In the genomic region with DNA sequence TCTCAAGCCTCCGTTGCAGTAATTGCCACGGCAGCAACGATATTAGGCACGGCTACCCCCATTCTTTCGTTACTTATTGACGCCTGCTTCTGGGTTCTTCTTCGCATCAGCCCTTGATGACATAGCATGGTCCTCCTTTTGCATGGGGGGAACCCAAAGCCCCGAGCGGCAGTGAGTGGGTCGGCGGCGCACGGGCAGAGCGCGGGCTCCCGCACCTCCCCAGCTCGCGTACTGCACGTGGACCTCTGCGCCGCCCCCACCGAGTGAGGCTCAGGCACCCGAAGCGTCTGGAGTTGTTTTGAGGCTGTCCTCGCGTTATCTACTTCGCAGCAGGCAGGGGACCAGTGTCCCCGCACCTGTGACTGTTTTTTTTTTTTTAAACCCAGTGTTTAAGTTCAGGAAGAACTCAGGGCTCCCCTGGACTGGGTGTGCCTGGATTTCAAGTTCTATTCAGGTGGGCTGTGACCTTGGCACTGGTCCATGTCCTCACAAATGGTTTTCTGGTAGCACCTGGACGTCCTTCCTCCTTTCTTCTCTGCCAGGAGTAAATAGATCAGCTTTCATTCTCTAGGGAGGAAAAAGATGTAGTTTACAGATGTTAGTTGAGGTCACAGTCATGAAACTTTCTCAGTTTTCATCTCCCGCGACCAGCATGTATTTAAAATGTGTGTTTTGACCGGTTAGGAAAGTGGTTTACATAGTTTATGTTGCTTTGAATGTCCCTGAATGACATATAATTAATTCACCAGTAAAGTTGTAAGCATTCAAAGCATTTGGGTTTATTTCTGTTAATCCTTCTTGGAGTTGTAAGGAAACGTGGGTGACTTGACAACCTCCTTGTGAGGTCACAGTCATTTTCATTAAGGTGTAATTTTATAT, we compare ENCODE assay signal across 8 cellular contexts. TPM values are rescaled to one million over a fixed set of nuclear protein-coding genes. Genes with fewer than 3 reads are reported as not detected.
DNase-seq lines count a peak whose midpoint lies in the region; ATAC-seq, FAIRE-seq and TF ChIP-seq lines count a peak whose summit lies in the region.
"Had no signal": no experiment of that assay in that cellular context is flagged by ENCODE, and none has a peak within 500 bp of the region (broad histone marks: within the 10 kb centered on the region; RNA-seq: fewer than 3 reads in every experiment).

No MANE protein-coding gene starts in this region.

- no peak for FAIRE-seq in HTR-8/SVneo (lab: Jason Lieb, UNC)

- H3K27me3 Mint-ChIP-seq in GM23338 (ENCODE audit: insufficient read depth, low read depth, poor library complexity), result peaks cover 46% of the 10 kb centered on the region
- H3K27me3 Mint-ChIP-seq in naive thymus-derived CD8-positive, alpha-beta T cell, result peaks cover 43 to 71% (median 60%) of the 10 kb centered on the region in 5 donors

- H3K4me2 ChIP-seq in GM23338, result peak overlapping the region; percentile 89

- no peaks in the 10 kb centered on the region for H4K20me1 ChIP-seq in GM23338 (replicated peaks; ENCODE audit: insufficient read depth)

- H3K27ac Mint-ChIP-seq in GM23338, result no peak overlapping the region
- peak overlapping the region in 1 of 10 donors; percentile 85 for H3K27ac Mint-ChIP-seq in naive thymus-derived CD8-positive, alpha-beta T cell

- no peak for TF ChIP-seq POLR2A in breast epithelium (IDR thresholded peaks at IDR 0.05)

- no peaks in the 10 kb centered on the region for H3K36me3 ChIP-seq in GM23338 (ENCODE audit: insufficient read depth)
- no peaks in the 10 kb centered on the region for H3K36me3 ChIP-seq in breast epithelium

- H3K9me3 Mint-ChIP-seq in GM23338, result no peaks in the 10 kb centered on the region
- H3K9me3 Mint-ChIP-seq in naive thymus-derived CD8-positive, alpha-beta T cell, result peaks cover 0 to 2% (median 0%) of the 10 kb centered on the region in 9 donors

- H3K9me2 ChIP-seq in GM23338 (ENCODE audit: insufficient read depth), result no peaks in the 10 kb centered on the region

- peak overlapping the region; percentile 100 for H2AFZ ChIP-seq in GM23338

- intact Hi-C loops in breast epithelium (cut with DNase I; ENCODE audit: low total_unique reads) (no loop called here), posterior vena cava (cut with DNase I) (no loop called here)

- no peaks in the 10 kb centered on the region for H3K79me2 ChIP-seq in GM23338 (replicated peaks; ENCODE audit: insufficient read depth)

- H3K27me3 ChIP-seq in GM23338 (ENCODE audit: insufficient read depth), result peaks cover 59% of the 10 kb centered on the region
- peaks cover 4 to 49% of the 10 kb centered on the region in 2 donors for H3K27me3 ChIP-seq in breast epithelium

- no peaks in the 10 kb centered on the region; the same call in 2 of the 3 replicates for H3K36me3 Mint-ChIP-seq in GM23338 (ENCODE audit: low read depth)
- H3K36me3 Mint-ChIP-seq in naive thymus-derived CD8-positive, alpha-beta T cell, result no peaks in the 10 kb centered on the region

- H3F3A ChIP-seq in GM23338 (replicated peaks; ENCODE audit: low read depth), result no peaks in the 10 kb centered on the region

- H3K4me1 ChIP-seq in GM23338 (ENCODE audit: insufficient read depth), result peaks cover 13% of the 10 kb centered on the region; the same call in 1 of the 2 replicates
- H3K4me1 ChIP-seq in breast epithelium, result peaks cover 4% of the 10 kb centered on the region in 2 donors

- H3K9me3 ChIP-seq in breast epithelium, result no peaks in the 10 kb centered on the region

- peak; percentile 52 for DNase-seq in GM23338 (ENCODE audit: low spot score)
- peak; percentile 77 for DNase-seq in NCI-H2171 (lab: John Stamatoyannopoulos, UW)
- DNase-seq in breast epithelium (ENCODE audit: low spot score in 2 of 2), result no peak
- DNase-seq in naive thymus-derived CD8-positive, alpha-beta T cell, result no peak
- DNase-seq in posterior vena cava (ENCODE audit: low spot score), result no peak
- no peak for DNase-seq in HTR-8/SVneo (ENCODE audit: insufficient read length, low spot score)
- DNase-seq in ureter (ENCODE audit: low spot score), result no peak

- POLR2A ChIA-PET in naive thymus-derived CD8-positive, alpha-beta T cell (lab: Charles Lee), result no interaction called here

- peak overlapping the region; percentile 80 for H3K4me3 Mint-ChIP-seq in GM23338
- peak overlapping the region; percentile 65 to 90 (median 78) for H3K4me3 Mint-ChIP-seq in naive thymus-derived CD8-positive, alpha-beta T cell

- H3K4me1 Mint-ChIP-seq in GM23338, result peaks cover 6% of the 10 kb centered on the region; the same call in 1 of the 3 replicates
- H3K4me1 Mint-ChIP-seq in naive thymus-derived CD8-positive, alpha-beta T cell, result peaks cover 9 to 22% (median 13%) of the 10 kb centered on the region in 4 donors

- H3K27ac ChIP-seq in GM23338 (ENCODE audit: low read depth) (no peak overlapping the region), breast epithelium (no peak overlapping the region)

- ATAC-seq in GM23338, result peak; percentile 56
- peak; percentile 35 to 62 for ATAC-seq in naive thymus-derived CD8-positive, alpha-beta T cell

- TF ChIP-seq CTCF in GM23338 (conservative IDR thresholded peaks at IDR 0.05; ENCODE audit: low read depth in 2 of 2) (no peak), breast epithelium (IDR thresholded peaks at IDR 0.05) (no peak)

- H3K4me3 ChIP-seq in GM23338 (peak overlapping the region; percentile 74), breast epithelium (peak overlapping the region; percentile 36 to 76 (median 47))

TF ChIP-seq in GM23338, 12 proteins besides CTCF, POLR2A, EP300 and RAD21:
- TF ChIP-seq EZH2phosphoT487 (IDR thresholded peaks at IDR 0.05; ENCODE audit: unreplicated experiment) (no peak), EZH2 (IDR thresholded peaks at IDR 0.05; ENCODE audit: low read depth, unreplicated experiment) (peak; percentile 45)
- TF ChIP-seq, protein P1, sequence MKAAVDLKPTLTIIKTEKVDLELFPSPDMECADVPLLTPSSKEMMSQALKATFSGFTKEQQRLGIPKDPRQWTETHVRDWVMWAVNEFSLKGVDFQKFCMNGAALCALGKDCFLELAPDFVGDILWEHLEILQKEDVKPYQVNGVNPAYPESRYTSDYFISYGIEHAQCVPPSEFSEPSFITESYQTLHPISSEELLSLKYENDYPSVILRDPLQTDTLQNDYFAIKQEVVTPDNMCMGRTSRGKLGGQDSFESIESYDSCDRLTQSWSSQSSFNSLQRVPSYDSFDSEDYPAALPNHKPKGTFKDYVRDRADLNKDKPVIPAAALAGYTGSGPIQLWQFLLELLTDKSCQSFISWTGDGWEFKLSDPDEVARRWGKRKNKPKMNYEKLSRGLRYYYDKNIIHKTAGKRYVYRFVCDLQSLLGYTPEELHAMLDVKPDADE (IDR thresholded peaks at IDR 0.05), result no peak
- TF ChIP-seq, protein P2, sequence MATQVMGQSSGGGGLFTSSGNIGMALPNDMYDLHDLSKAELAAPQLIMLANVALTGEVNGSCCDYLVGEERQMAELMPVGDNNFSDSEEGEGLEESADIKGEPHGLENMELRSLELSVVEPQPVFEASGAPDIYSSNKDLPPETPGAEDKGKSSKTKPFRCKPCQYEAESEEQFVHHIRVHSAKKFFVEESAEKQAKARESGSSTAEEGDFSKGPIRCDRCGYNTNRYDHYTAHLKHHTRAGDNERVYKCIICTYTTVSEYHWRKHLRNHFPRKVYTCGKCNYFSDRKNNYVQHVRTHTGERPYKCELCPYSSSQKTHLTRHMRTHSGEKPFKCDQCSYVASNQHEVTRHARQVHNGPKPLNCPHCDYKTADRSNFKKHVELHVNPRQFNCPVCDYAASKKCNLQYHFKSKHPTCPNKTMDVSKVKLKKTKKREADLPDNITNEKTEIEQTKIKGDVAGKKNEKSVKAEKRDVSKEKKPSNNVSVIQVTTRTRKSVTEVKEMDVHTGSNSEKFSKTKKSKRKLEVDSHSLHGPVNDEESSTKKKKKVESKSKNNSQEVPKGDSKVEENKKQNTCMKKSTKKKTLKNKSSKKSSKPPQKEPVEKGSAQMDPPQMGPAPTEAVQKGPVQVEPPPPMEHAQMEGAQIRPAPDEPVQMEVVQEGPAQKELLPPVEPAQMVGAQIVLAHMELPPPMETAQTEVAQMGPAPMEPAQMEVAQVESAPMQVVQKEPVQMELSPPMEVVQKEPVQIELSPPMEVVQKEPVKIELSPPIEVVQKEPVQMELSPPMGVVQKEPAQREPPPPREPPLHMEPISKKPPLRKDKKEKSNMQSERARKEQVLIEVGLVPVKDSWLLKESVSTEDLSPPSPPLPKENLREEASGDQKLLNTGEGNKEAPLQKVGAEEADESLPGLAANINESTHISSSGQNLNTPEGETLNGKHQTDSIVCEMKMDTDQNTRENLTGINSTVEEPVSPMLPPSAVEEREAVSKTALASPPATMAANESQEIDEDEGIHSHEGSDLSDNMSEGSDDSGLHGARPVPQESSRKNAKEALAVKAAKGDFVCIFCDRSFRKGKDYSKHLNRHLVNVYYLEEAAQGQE (IDR thresholded peaks at IDR 0.05; ENCODE audit: unreplicated experiment), result no peak

RNA-seq across cellular contexts. Expression of a gene that starts 1.4 kb away (rescaled TPM):
- 0.35 TPM in 1 of 2 replicates, not detected in the other for total RNA-seq in GM23338 (2014; rRNA removed; shearing (Covaris generic))
- polyA plus RNA-seq in GM23338 (2016; fragmentation: Nextera tagmentation; extraction: Ambion mirVana), result 0.43 and 0.47 TPM in 2 replicates
- total RNA-seq in breast epithelium (not detected), posterior vena cava (not detected), ureter (not detected)
- not detected for total RNA-seq in naive thymus-derived CD8-positive, alpha-beta T cell
- polyA plus RNA-seq in naive thymus-derived CD8-positive, alpha-beta T cell, result under 1 TPM in 1 of 3 donors, not detected in 2; 0.29 TPM
- total RNA-seq: lung microvascular endothelial cell had no signal

RNA-seq across cellular contexts. Expression of a gene that starts 37.2 kb away (rescaled TPM):
- not detected in 2 replicates for total RNA-seq in GM23338 (2014; rRNA removed; shearing (Covaris generic))
- not detected in 2 replicates for polyA plus RNA-seq in GM23338 (2016; fragmentation: Nextera tagmentation; extraction: Ambion mirVana)
- total RNA-seq in breast epithelium, result 1 to 10 TPM in 1 of 3 donors, under 1 TPM in 2; under 0.01 to 2.0 (median 0.16) TPM
- total RNA-seq in naive thymus-derived CD8-positive, alpha-beta T cell, result not detected
- polyA plus RNA-seq in naive thymus-derived CD8-positive, alpha-beta T cell, result not detected
- not detected for total RNA-seq in posterior vena cava
- not detected for total RNA-seq in ureter
- total RNA-seq: lung microvascular endothelial cell had no signal

Comparison
In these comparisons a context has a peak if more than half of its experiments do, and no peak if none do; other contexts are left out.
1. DNase-seq: peak in GM23338 (single experiment) and NCI-H2171 (single experiment); none in breast epithelium (0 of 2), naive thymus-derived CD8-positive, alpha-beta T cell (0 of 10), posterior vena cava (single experiment), HTR-8/SVneo (single experiment) and ureter (single experiment).